Comparison of ENCODE assay signal across 8 cellular contexts in the genomic region with DNA sequence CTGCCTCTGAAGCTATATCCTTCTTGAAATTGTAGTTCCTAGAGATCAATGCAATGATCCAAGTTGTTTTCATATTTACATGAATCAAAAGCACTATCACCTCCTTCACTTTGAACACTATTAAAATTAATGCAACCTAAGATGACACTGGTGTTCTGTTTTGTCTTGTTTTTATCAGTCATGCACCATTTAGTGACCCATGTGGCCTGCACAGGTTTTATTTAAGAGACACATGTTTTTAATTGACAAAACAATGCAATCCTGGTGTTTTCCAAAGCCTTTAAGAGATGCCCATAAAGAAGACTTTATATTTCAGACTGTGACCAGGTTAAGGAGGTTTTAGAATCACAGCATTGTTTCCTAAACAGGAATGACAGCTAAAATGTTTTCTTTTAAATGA.
"Had no signal": no experiment of that assay in that cellular context is flagged by ENCODE, and none has a peak within 500 bp of the region (broad histone marks: within the 10 kb centered on the region; RNA-seq: fewer than 3 reads in every experiment).

No MANE protein-coding gene starts in this region.

- DNase-seq: GDM1, GF-D8 had no signal

- H3K4me3 ChIP-seq: GM12878 had no signal

- ATAC-seq: GM12878 had no signal

- FAIRE-seq: G401.6, GM12878, GM12891, GM12892, GM18507, GM19239 had no signal
